8 cellular contexts compared by ENCODE assay signal in the genomic region with DNA sequence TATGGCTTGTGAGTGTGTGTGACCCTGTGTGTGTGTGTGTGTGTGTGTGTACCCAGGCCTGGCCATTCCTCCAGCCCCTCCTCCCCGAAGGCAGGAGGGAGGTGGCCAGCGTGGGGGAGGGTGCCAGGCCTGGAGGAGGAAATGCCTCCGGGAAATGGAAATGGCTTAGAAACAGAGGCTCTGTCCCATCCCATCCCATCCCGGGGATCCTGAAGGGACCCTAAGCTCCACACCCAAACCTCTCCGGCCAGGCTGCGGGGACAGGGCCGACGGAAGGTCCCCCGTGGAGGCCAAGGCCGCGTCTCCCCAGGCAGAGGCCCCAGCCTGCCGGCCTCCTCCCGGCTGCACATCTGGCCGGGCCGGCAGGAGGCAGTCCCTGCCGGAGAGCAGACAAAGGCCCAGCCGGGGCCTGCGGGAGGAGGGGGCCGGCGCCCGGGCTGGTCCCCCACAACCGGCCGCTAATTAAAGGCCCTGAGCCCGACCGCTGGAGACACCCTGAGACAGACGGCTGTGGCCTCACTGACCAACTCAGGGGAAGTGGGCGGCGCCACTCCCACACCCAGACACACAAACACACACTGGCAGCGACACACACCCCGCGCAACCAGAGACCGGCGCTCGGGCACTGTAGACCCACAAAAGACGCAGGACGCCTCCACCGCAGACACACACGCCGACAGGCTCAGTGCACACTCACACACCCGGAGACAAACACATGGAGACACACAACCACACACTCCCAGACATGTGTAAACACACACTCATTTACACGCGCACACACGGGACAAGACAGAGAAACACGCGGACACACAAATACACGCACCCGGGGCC. TPM values are rescaled to one million over a fixed set of nuclear protein-coding genes. Genes with fewer than 3 reads are reported as not detected.
A peak's percentile ranks its signal among the peaks of the same experiment; 100 is the strongest.
DNase-seq lines count a peak whose midpoint lies in the region; ATAC-seq and TF ChIP-seq lines count a peak whose summit lies in the region.

No MANE protein-coding gene starts in this region.

- TF ChIP-seq CTCF in osteocyte (IDR thresholded peaks at IDR 0.05) (peak; percentile 47), GM10248 (IDR thresholded peaks at IDR 0.05; ENCODE audit: control extremely low read depth, extremely low read depth, low read depth, missing control alignments) (no peak)

- intact Hi-C loops in Right ventricle myocardium superior (cut with DNase I) = no loop called here

- no peaks in the 10 kb centered on the region for H3K9me3 Mint-ChIP-seq in activated T-helper 17 cell treated with anti-CD3 and anti-CD28 coated beads, Interleukin-2, amount 50 U/mL, for 72 hours
- H3K9me3 Mint-ChIP-seq in osteocyte (ENCODE audit: unreplicated experiment) = no peaks in the 10 kb centered on the region

- H3K4me1 Mint-ChIP-seq in activated T-helper 17 cell treated with anti-CD3 and anti-CD28 coated beads, Interleukin-2, amount 50 U/mL, for 72 hours = peaks cover 19% of the 10 kb centered on the region
- H3K4me1 Mint-ChIP-seq in osteocyte (ENCODE audit: unreplicated experiment) = peaks cover 39% of the 10 kb centered on the region

- POLR2A ChIA-PET in GM10248 (lab: Yijun Ruan, JAX) = no interaction called here

- ATAC-seq in activated T-helper 17 cell treated with anti-CD3 and anti-CD28 coated beads, Interleukin-2, amount 50 U/mL, for 72 hours (replicated peaks) = peak; percentile 66
- ATAC-seq in Right ventricle myocardium superior (ENCODE audit: poor library complexity) = peak; percentile 70
- no peak for ATAC-seq in HG03025 (IDR thresholded peaks at IDR 0.05; ENCODE audit: low FRiP score, unreplicated experiment)

- H3K36me3 Mint-ChIP-seq in activated T-helper 17 cell treated with anti-CD3 and anti-CD28 coated beads, Interleukin-2, amount 50 U/mL, for 72 hours (ENCODE audit: low read depth) = no peaks in the 10 kb centered on the region
- H3K36me3 Mint-ChIP-seq in osteocyte (ENCODE audit: unreplicated experiment) = peaks cover 12% of the 10 kb centered on the region

- peak overlapping the region; percentile 94 for H3K4me3 Mint-ChIP-seq in activated T-helper 17 cell treated with anti-CD3 and anti-CD28 coated beads, Interleukin-2, amount 50 U/mL, for 72 hours
- peak overlapping the region; percentile 98 for H3K4me3 Mint-ChIP-seq in osteocyte (ENCODE audit: unreplicated experiment)

- H3K27me3 Mint-ChIP-seq in activated T-helper 17 cell treated with anti-CD3 and anti-CD28 coated beads, Interleukin-2, amount 50 U/mL, for 72 hours = peaks cover 5% of the 10 kb centered on the region
- H3K27me3 Mint-ChIP-seq in osteocyte (ENCODE audit: unreplicated experiment) = no peaks in the 10 kb centered on the region

- peak; percentile 22 for DNase-seq in activated naive CD4-positive, alpha-beta T cell treated with Interleukin-2 at 50 U/mL for 16 hours
- no peak for DNase-seq in activated naive CD4-positive, alpha-beta T cell treated with anti-CD3 and anti-CD28 coated beads, Interleukin-2, amount 50 U/mL, for 16 hours
- peak; percentile 84 for DNase-seq in Right ventricle myocardium superior
- DNase-seq in osteocyte (ENCODE audit: extremely low spot score, unreplicated experiment) = peak; percentile 88
- no peak for DNase-seq in NCI-H128 (lab: John Stamatoyannopoulos, UW; ENCODE audit: unreplicated experiment)
- no peak for DNase-seq in GM10248 (ENCODE audit: extremely low spot score)

- CTCF ChIA-PET in GM10248 (lab: Yijun Ruan, JAX) = no interaction called here

- H3K27ac Mint-ChIP-seq in activated T-helper 17 cell treated with anti-CD3 and anti-CD28 coated beads, Interleukin-2, amount 50 U/mL, for 72 hours = peak overlapping the region; percentile 82
- H3K27ac Mint-ChIP-seq in osteocyte (ENCODE audit: unreplicated experiment) = peak overlapping the region; percentile 90

RNA-seq across cellular contexts. Expression of gene ADAMTS10, which starts 1.1 kb away (rescaled TPM):
- 1 to 10 TPM; 2.5 to 7.4 TPM for total RNA-seq in activated T-helper 17 cell treated with anti-CD3 and anti-CD28 coated beads, Interleukin-2, amount 50 U/mL, for 72 hours
- total RNA-seq in Right ventricle myocardium superior = 9.1 TPM
- total RNA-seq in osteocyte = 86.5 and 96.2 TPM in 2 replicates

RNA-seq across cellular contexts. Expression of gene NFILZ, which starts 21.0 kb away (rescaled TPM):
- not detected for total RNA-seq in activated T-helper 17 cell treated with anti-CD3 and anti-CD28 coated beads, Interleukin-2, amount 50 U/mL, for 72 hours
- total RNA-seq in Right ventricle myocardium superior = not detected
- not detected in 2 replicates for total RNA-seq in osteocyte

RNA-seq across cellular contexts. Expression of gene MYO1F, which starts 32.2 kb away (rescaled TPM):
- 100 to 1,000 TPM in 1 of 2 donors, 10 to 100 TPM in 1; 68.7 to 134 TPM for total RNA-seq in activated T-helper 17 cell treated with anti-CD3 and anti-CD28 coated beads, Interleukin-2, amount 50 U/mL, for 72 hours
- 8.4 TPM for total RNA-seq in Right ventricle myocardium superior
- 0.31 and 0.43 TPM in 2 replicates for total RNA-seq in osteocyte

Comparison
In these comparisons a context has a peak if more than half of its experiments do, and no peak if none do; other contexts are left out.
1. DNase-seq: peak in activated naive CD4-positive, alpha-beta T cell treated with Interleukin-2 at 50 U/mL for 16 hours (single experiment), Right ventricle myocardium superior (single experiment) and osteocyte (single experiment); none in activated naive CD4-positive, alpha-beta T cell treated with anti-CD3 and anti-CD28 coated beads, Interleukin-2, amount 50 U/mL, for 16 hours (single experiment), NCI-H128 (single experiment) and GM10248 (single experiment).